15 cellular contexts compared by ENCODE assay signal in the genomic region with DNA sequence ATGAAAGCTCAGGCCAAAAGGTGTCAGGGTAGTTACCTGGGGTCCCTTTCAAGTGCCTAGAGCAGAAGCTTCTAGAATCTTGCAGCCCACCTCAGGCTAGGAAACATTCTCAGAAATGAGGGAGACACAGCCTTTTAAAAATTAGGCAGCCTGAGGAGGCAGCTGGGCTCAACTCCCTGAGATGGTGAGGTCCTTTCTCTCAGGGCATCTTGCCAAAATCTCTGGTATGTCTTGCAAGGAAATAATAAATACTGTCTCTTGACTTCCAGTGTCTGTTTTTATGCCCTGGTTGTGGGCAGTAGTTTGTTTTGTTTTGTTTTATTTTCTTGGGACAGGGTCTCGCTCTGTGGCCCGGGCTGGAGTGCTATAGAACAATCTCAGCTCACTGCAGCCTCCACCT.
DNase-seq lines count a peak whose midpoint lies in the region; ATAC-seq and TF ChIP-seq lines count a peak whose summit lies in the region.
"Had no signal": no experiment of that assay in that cellular context is flagged by ENCODE, and none has a peak within 500 bp of the region (broad histone marks: within the 10 kb centered on the region; RNA-seq: fewer than 3 reads in every experiment).

No MANE protein-coding gene starts in this region.

- no peaks in the 10 kb centered on the region for H3K36me3 ChIP-seq in left ventricle myocardium inferior
- H3K36me3 ChIP-seq in heart left ventricle = no peaks in the 10 kb centered on the region

- H3K27me3 ChIP-seq in left ventricle myocardium inferior (ENCODE audit: low read depth) (no peaks in the 10 kb centered on the region), heart left ventricle (no peaks in the 10 kb centered on the region), layer of hippocampus (ENCODE audit: control insufficient read depth, insufficient read depth, low read length) (no peaks in the 10 kb centered on the region)

- H3K4me3 ChIP-seq in left ventricle myocardium inferior = no peak overlapping the region
- no peak overlapping the region for H3K4me3 ChIP-seq in heart left ventricle
- H3K4me3 ChIP-seq in choroid plexus epithelial cell (ENCODE audit: low read depth, low read length) = no peak overlapping the region
- H3K4me3 ChIP-seq: SK-N-MC had no signal

- no peak for TF ChIP-seq POLR2A in heart left ventricle (IDR thresholded peaks at IDR 0.05)

- H3K4me1 ChIP-seq in left ventricle myocardium inferior = peaks cover 24% of the 10 kb centered on the region
- H3K4me1 ChIP-seq in heart left ventricle = peaks cover 0 to 34% (median 9%) of the 10 kb centered on the region in 12 donors

- WGBS in heart left ventricle, 4 donors = 81 to 92% (median 87%) methylated on average over 2 of the region's 2 CpGs

- ATAC-seq in heart left ventricle = no peak
- no peak for ATAC-seq in GM18517 (IDR thresholded peaks at IDR 0.05; ENCODE audit: unreplicated experiment)

- intact Hi-C loops in left ventricle myocardium inferior (cut with micrococcal nuclease) = no loop called here
- intact Hi-C loops in heart left ventricle (cut with DNase I) = no loop called here

- H3K27ac ChIP-seq in left ventricle myocardium inferior (replicated peaks) (peak overlapping the region; percentile 6), heart left ventricle (peak overlapping the region in 2 of 12 donors; percentile 17 to 44), layer of hippocampus (ENCODE audit: low read depth, low read length) (peak overlapping the region; percentile 58)
- H3K27ac ChIP-seq: SK-N-MC had no signal

- DNase-seq in left ventricle myocardium inferior = no peak
- no peak for DNase-seq in heart left ventricle
- peak; percentile 13 for DNase-seq in choroid plexus epithelial cell (ENCODE audit: low read depth)
- no peak for DNase-seq in NCI-H524 treated with DMSO at 0.1 percent for 48 hours (lab: John Stamatoyannopoulos, UW)
- no peak for DNase-seq in GM20000 (ENCODE audit: low spot score)
- DNase-seq: ACHN; CD4-positive, alpha-beta memory T cell; HCEC 1CT; NCI-H1436 treated with DMSO at 0.1 percent for 48 hours; NCI-H2081; NCI-H2227 treated with DMSO at 0.1 percent for 48 hours; NCI-H526 treated with DMSO at 0.1 percent for 48 hours had no signal

- TF ChIP-seq CTCF in left ventricle myocardium inferior (IDR thresholded peaks at IDR 0.05; ENCODE audit: borderline replicate concordance) (no peak), heart left ventricle (IDR thresholded peaks at IDR 0.05) (no peak), choroid plexus epithelial cell (conservative IDR thresholded peaks at IDR 0.05; ENCODE audit: low read depth, low read length) (no peak), GM20000 (IDR thresholded peaks at IDR 0.05; ENCODE audit: extremely low read depth, missing control alignments) (no peak)

- H3K9me3 ChIP-seq in left ventricle myocardium inferior (replicated peaks) (peaks cover 4% of the 10 kb centered on the region), heart left ventricle (peaks cover 0 to 5% (median 0%) of the 10 kb centered on the region in 12 donors)
